ENCODE assay signal across 10 cellular contexts in genomic region chr2:10709290-10709939, GRCh38. TPM values are rescaled to one million over a fixed set of nuclear protein-coding genes. Genes with fewer than 3 reads are reported as not detected.
DNase-seq lines count a peak whose midpoint lies in the region; TF ChIP-seq lines count a peak whose summit lies in the region.
"Had no signal": no experiment of that assay in that cellular context is flagged by ENCODE, and none has a peak within 500 bp of the region (broad histone marks: within the 10 kb centered on the region; RNA-seq: fewer than 3 reads in every experiment).

No MANE protein-coding gene starts in this region.

- no peaks in the 10 kb centered on the region for H3K4me1 ChIP-seq in smooth muscle cell (ENCODE audit: low read depth)

- no peaks in the 10 kb centered on the region for H3K9me3 ChIP-seq in smooth muscle cell (replicated peaks; ENCODE audit: low read depth)

- H3K27ac ChIP-seq in smooth muscle cell (ENCODE audit: low read depth) = no peak overlapping the region

- no peaks in the 10 kb centered on the region for H3K36me3 Mint-ChIP-seq in chondrocyte (ENCODE audit: low read depth)
- H3K36me3 Mint-ChIP-seq: CD4-positive, CD25-positive, alpha-beta regulatory T cell had no signal

- H3K36me3 ChIP-seq in smooth muscle cell (ENCODE audit: low read depth) = no peaks in the 10 kb centered on the region

- H3K4me3 ChIP-seq in smooth muscle cell = no peak overlapping the region

- no peak overlapping the region for H3K4me3 Mint-ChIP-seq in chondrocyte (ENCODE audit: unreplicated experiment)
- H3K4me3 Mint-ChIP-seq: CD4-positive, CD25-positive, alpha-beta regulatory T cell; central memory CD8-positive, alpha-beta T cell had no signal

- peak; percentile 52 for TF ChIP-seq CTCF in chondrocyte (IDR thresholded peaks at IDR 0.05)
- TF ChIP-seq CTCF in smooth muscle cell (IDR thresholded peaks at IDR 0.05; ENCODE audit: borderline replicate concordance, insufficient read depth, poor library complexity, severe bottlenecking) = peak; percentile 7

- no peak overlapping the region for H3K27ac Mint-ChIP-seq in chondrocyte (ENCODE audit: unreplicated experiment)
- H3K27ac Mint-ChIP-seq: CD4-positive, CD25-positive, alpha-beta regulatory T cell had no signal

- no peaks in the 10 kb centered on the region for H3K9me3 Mint-ChIP-seq in chondrocyte (ENCODE audit: low read depth)
- H3K9me3 Mint-ChIP-seq: CD4-positive, CD25-positive, alpha-beta regulatory T cell; central memory CD8-positive, alpha-beta T cell had no signal

- no peaks in the 10 kb centered on the region for H3K79me2 ChIP-seq in smooth muscle cell (ENCODE audit: low read depth)

- H3K27me3 Mint-ChIP-seq in chondrocyte (ENCODE audit: low read depth) = peaks cover 46% of the 10 kb centered on the region

- H4K20me1 ChIP-seq in smooth muscle cell (ENCODE audit: low read depth) = no peaks in the 10 kb centered on the region

- 40% methylated on average over 6 of the region's 7 CpGs for WGBS in smooth muscle cell (ENCODE audit: low lambda C conversion rate)

- no peak overlapping the region for H3K9ac ChIP-seq in smooth muscle cell (ENCODE audit: low read depth)

- H3K4me1 Mint-ChIP-seq in chondrocyte (ENCODE audit: low read depth) = peaks cover 3% of the 10 kb centered on the region
- H3K4me1 Mint-ChIP-seq: central memory CD8-positive, alpha-beta T cell had no signal

- DNase-seq in NCI-H2081 (lab: John Stamatoyannopoulos, UW) = peak; percentile 37 to 46
- no peak for DNase-seq in NCI-H2081 treated with DMSO at 0.1 percent for 48 hours (lab: John Stamatoyannopoulos, UW)
- peak; percentile 13 for DNase-seq in NCI-H2196 treated with DMSO at 0.1 percent for 48 hours (lab: John Stamatoyannopoulos, UW; ENCODE audit: unreplicated experiment)
- no peak for DNase-seq in chondrocyte (ENCODE audit: low spot score)
- no peak for DNase-seq in smooth muscle cell (lab: John Stamatoyannopoulos, UW; ENCODE audit: unreplicated experiment)
- no peak for DNase-seq in NOMO-1 (lab: John Stamatoyannopoulos, UW; ENCODE audit: unreplicated experiment in 2 of 2)
- DNase-seq in amygdala (lab: John Stamatoyannopoulos, UW) = no peak
- DNase-seq in AG08396 (ENCODE audit: low spot score) = no peak
- DNase-seq: CD4-positive, CD25-positive, alpha-beta regulatory T cell had no signal

- no peak overlapping the region for H3K4me2 ChIP-seq in smooth muscle cell

- no peak overlapping the region for H2AFZ ChIP-seq in smooth muscle cell (ENCODE audit: low read depth)

- no peaks in the 10 kb centered on the region for H3F3A ChIP-seq in smooth muscle cell (ENCODE audit: low read depth)

- H3K27me3 ChIP-seq in smooth muscle cell (ENCODE audit: low read depth) = peaks cover 13% of the 10 kb centered on the region

RNA-seq across cellular contexts. Expression of gene ATP6V1C2, which starts 12.0 kb away (rescaled TPM):
- total RNA-seq in chondrocyte (not detected in 3 replicates), smooth muscle cell (0.36 and 1.5 TPM in 2 replicates)
- 0.19 and 0.53 TPM in 2 replicates for polyA plus RNA-seq in smooth muscle cell
- total RNA-seq: CD4-positive, CD25-positive, alpha-beta regulatory T cell had no signal

RNA-seq across cellular contexts. Expression of gene NOL10, which starts 19.6 kb away (rescaled TPM):
- total RNA-seq in chondrocyte = 19.4 to 25.1 TPM (median 22.0 TPM) in 3 replicates
- total RNA-seq in smooth muscle cell = 27.0 and 29.5 TPM in 2 replicates
- polyA plus RNA-seq in smooth muscle cell = 18.0 and 19.8 TPM in 2 replicates

Comparison
In these comparisons a context has a peak if more than half of its experiments do, and no peak if none do; other contexts are left out.
1. DNase-seq: peak in NCI-H2081 (2 of 2) and NCI-H2196 treated with DMSO at 0.1 percent for 48 hours (single experiment); none in NCI-H2081 treated with DMSO at 0.1 percent for 48 hours (single experiment), chondrocyte (single experiment), smooth muscle cell (single experiment), NOMO-1 (0 of 2), amygdala (0 of 56) and AG08396 (single experiment).